ENCODE assay signal across 1 cellular context in the genomic region with DNA sequence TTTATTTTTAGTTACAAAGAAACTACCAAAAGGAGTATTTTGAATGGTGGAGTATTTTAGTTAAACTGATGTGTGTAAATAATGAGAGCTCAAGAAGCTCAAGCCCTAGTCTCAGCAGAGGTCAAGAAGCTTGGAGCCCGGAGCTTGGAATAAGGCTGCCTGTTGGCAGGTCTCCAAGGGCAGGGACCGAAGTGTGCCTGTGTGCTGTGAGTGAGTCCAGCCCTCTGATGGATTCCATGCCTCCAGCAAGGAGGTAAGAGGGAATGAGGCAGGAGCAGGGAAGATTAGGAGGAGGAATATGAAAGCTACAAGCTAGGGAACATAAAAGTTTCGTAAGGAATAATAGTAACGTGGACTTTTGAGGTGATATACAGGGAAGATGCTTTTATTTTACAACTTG.
TF ChIP-seq lines count a peak whose summit lies in the region.

No MANE protein-coding gene starts in this region.

TF ChIP-seq in HEK293, 187 proteins besides CTCF, POLR2A, EP300 and RAD21 (continued from another document):
- TF ChIP-seq ZBTB26 (tag by site-specific recombination; optimal IDR thresholded peaks at IDR 0.05): no peak
- no peak for TF ChIP-seq ZNF560 (tag by site-specific recombination; IDR thresholded peaks at IDR 0.05; ENCODE audit: borderline replicate concordance)
- TF ChIP-seq GLIS1 (tag by site-specific recombination; IDR thresholded peaks at IDR 0.05): peak; percentile 34; the same call in 1 of the 2 replicates
- TF ChIP-seq, protein P1, sequence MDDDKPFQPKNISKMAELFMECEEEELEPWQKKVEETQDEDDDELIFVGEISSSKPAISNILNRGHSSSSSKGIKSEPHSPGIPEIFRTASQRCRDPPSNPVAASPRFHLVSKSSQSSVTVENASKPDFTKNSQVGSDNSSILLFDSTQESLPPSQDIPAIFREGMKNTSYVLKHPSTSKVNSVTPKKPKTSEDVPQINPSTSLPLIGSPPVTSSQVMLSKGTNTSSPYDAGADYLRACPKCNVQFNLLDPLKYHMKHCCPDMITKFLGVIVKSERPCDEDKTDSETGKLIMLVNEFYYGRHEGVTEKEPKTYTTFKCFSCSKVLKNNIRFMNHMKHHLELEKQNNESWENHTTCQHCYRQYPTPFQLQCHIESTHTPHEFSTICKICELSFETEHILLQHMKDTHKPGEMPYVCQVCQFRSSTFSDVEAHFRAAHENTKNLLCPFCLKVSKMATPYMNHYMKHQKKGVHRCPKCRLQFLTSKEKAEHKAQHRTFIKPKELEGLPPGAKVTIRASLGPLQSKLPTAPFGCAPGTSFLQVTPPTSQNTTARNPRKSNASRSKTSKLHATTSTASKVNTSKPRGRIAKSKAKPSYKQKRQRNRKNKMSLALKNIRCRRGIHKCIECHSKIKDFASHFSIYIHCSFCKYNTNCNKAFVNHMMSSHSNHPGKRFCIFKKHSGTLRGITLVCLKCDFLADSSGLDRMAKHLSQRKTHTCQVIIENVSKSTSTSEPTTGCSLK (tag by site-specific recombination; IDR thresholded peaks at IDR 0.05): no peak
- no peak for TF ChIP-seq KLF16 (tag by site-specific recombination; IDR thresholded peaks at IDR 0.05)
- TF ChIP-seq MYNN (tag by site-specific recombination; IDR thresholded peaks at IDR 0.05; ENCODE audit: borderline replicate concordance): no peak
- TF ChIP-seq FEZF1 (tag by site-specific recombination; IDR thresholded peaks at IDR 0.05): no peak
- no peak for TF ChIP-seq ZNF37A (tag by site-specific recombination; IDR thresholded peaks at IDR 0.05)
- TF ChIP-seq IKZF3 (tag by site-specific recombination; IDR thresholded peaks at IDR 0.05): no peak
- TF ChIP-seq ZNF626 (tag by site-specific recombination; IDR thresholded peaks at IDR 0.05): no peak
- no peak for TF ChIP-seq ZNF48 (tag by site-specific recombination; IDR thresholded peaks at IDR 0.05)
- no peak for TF ChIP-seq REST (tag by site-specific recombination; IDR thresholded peaks at IDR 0.05)
